In the genomic region with DNA sequence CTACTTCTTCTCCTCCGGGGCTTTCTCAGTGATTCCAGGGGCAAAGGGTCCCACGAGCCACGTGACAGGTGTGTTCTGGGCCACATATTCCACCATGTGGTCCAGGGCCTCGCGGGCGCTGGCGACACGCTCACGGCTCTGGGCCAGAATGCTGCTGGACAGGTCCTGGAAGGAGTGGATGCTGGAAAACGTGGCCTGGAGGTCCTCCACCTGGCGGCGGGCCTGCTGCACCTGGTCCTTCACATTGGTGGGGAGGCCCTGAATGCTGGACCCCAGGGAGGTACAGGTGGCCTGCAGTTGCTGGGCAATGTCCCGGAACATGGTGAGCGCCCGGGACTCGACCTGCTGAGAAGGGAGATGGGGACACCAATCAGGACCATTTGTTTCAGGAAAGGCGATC, we compare ENCODE assay signal across 1 cellular context.
TF ChIP-seq lines count a peak whose summit lies in the region.

No MANE protein-coding gene starts in this region.

TF ChIP-seq in HepG2, 621 proteins besides CTCF, POLR2A, EP300 and RAD21:
- TF ChIP-seq RNF2 (conservative IDR thresholded peaks at IDR 0.05; ENCODE audit: low read depth) (no peak), TGIF2 (CRISPR knock-in tag; IDR thresholded peaks at IDR 0.05) (no peak), ESRRA (CRISPR knock-in tag; IDR thresholded peaks at IDR 0.05; ENCODE audit: low read depth) (no peak), MED1 (CRISPR knock-in tag; IDR thresholded peaks at IDR 0.05) (no peak), RBFOX2 (IDR thresholded peaks at IDR 0.05; ENCODE audit: low read depth, low read length) (0 out of 2 replicates have a peak, but pooled peaks have one; percentile 26), AGO2 (optimal IDR thresholded peaks at IDR 0.05; ENCODE audit: low read depth, low read length) (peak; percentile 56), ISL2 (CRISPR knock-in tag; IDR thresholded peaks at IDR 0.05) (no peak), ZNF343 (CRISPR knock-in tag; IDR thresholded peaks at IDR 0.05) (no peak)
